In the genomic region with DNA sequence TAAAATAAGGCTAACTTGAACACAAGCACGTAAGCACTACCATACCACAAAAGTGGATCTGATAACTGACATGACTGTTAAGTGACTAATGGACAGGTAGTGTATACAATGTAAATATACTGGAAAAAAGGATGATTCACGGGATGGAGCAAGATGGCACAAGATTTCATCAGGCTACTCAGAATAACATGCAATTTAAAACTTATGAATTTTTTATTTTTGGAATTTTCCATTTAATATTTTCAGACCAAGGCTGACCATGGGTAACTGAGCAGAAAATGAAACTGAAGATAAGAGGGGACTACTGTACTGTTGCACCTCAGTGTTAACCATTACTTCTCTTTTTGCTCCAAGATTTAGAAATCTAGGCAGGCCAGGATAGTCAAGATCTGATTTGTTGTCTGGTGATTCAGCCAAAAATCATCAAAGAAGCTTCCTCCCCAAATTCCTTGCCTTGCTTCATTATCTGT, we compare ENCODE assay signal across 11 cellular contexts. TPM values are rescaled to one million over a fixed set of nuclear protein-coding genes. Genes with fewer than 3 reads are reported as not detected.
A peak's percentile ranks its signal among the peaks of the same experiment; 100 is the strongest.
DNase-seq lines count a peak whose midpoint lies in the region; ATAC-seq, FAIRE-seq and TF ChIP-seq lines count a peak whose summit lies in the region.
"Had no signal": no experiment of that assay in that cellular context is flagged by ENCODE, and none has a peak within 500 bp of the region (broad histone marks: within the 10 kb centered on the region; RNA-seq: fewer than 3 reads in every experiment).

No MANE protein-coding gene starts in this region.

- ATAC-seq in GM21529 (IDR thresholded peaks at IDR 0.05; ENCODE audit: unreplicated experiment) (peak; percentile 65), HG03354 (IDR thresholded peaks at IDR 0.05; ENCODE audit: poor library complexity, severe bottlenecking, unreplicated experiment) (no peak)

- TF ChIP-seq CTCF in AG10803 (conservative IDR thresholded peaks at IDR 0.05; ENCODE audit: low read length) (no peak), epithelial cell of esophagus (IDR thresholded peaks at IDR 0.05; ENCODE audit: insufficient read depth, low read depth, low read length, missing control alignments) (no peak), ovary (IDR thresholded peaks at IDR 0.05) (no peak), transverse colon (IDR thresholded peaks at IDR 0.05) (no peak)

- H3K4me1 ChIP-seq in ovary (ENCODE audit: insufficient read depth): no peaks in the 10 kb centered on the region
- no peaks in the 10 kb centered on the region for H3K4me1 ChIP-seq in transverse colon

- H3K4me3 ChIP-seq in AG10803 (ENCODE audit: low read length) (no peak overlapping the region), epithelial cell of esophagus (ENCODE audit: low read length) (no peak overlapping the region), ovary (no peak overlapping the region), transverse colon (no peak overlapping the region)

- DNase-seq in AG10803 (ENCODE audit: low read depth) (peak; percentile 64), HS-5 (ENCODE audit: low read depth) (peak; percentile 97), epithelial cell of esophagus (ENCODE audit: low read depth) (peak; percentile 95), GM12892 (ENCODE audit: insufficient read length) (no peak), ovary (no peak), transverse colon (no peak)
- DNase-seq: NCI-H82 had no signal

- intact Hi-C loops in ovary (cut with DNase I): no loop called here
- intact Hi-C loops in transverse colon (cut with DNase I; ENCODE audit: low total_unique reads): no loop called here

- no peak for FAIRE-seq in GM12892 (lab: Jason Lieb, UNC)
- FAIRE-seq: TTC549 had no signal

- no peak for TF ChIP-seq POLR2A in GM12892 (IDR thresholded peaks at IDR 0.05; ENCODE audit: low read depth, low read length)
- no peak for TF ChIP-seq POLR2A in ovary (IDR thresholded peaks at IDR 0.05)
- no peak for TF ChIP-seq POLR2A in transverse colon (IDR thresholded peaks at IDR 0.05)

- no peak overlapping the region for H3K27ac ChIP-seq in ovary
- H3K27ac ChIP-seq in transverse colon: no peak overlapping the region

- WGBS in ovary, 3 donors: 70 to 77% (median 74%) methylated on average over 2 of the region's 2 CpGs
- WGBS in transverse colon (ENCODE audit: low coverage in 1 of 2), 2 donors: 74 to 86% methylated on average over 2 of the region's 2 CpGs

- in situ Hi-C loops in transverse colon (cut with MboI; ENCODE audit: low pct_ligation_motif_present in 1 of 4, low pct_unique_long_range_greater_than_20kb in 1 of 4, low sequenced_read_pairs in 3 of 4): no loop called here

- no peak for TF ChIP-seq EP300 in ovary (IDR thresholded peaks at IDR 0.05)
- no peak for TF ChIP-seq EP300 in transverse colon (IDR thresholded peaks at IDR 0.05; ENCODE audit: low read depth)

- H3K36me3 ChIP-seq in ovary: no peaks in the 10 kb centered on the region
- H3K36me3 ChIP-seq in transverse colon: no peaks in the 10 kb centered on the region

- no peaks in the 10 kb centered on the region for H3K9me3 ChIP-seq in ovary
- no peaks in the 10 kb centered on the region for H3K9me3 ChIP-seq in transverse colon

- H3K27me3 ChIP-seq in ovary: no peaks in the 10 kb centered on the region
- no peaks in the 10 kb centered on the region for H3K27me3 ChIP-seq in transverse colon

RNA-seq across cellular contexts. Expression of gene TPBG, which starts 45.4 kb away (rescaled TPM):
- 2.8 TPM for polyA plus RNA-seq in GM12892 (2012; ENCODE audit: missing spikeins)
- total RNA-seq in ovary: 10 to 100 TPM in 1 of 7 donors, 1 to 10 TPM in 6; 3.8 to 34.7 (median 5.5) TPM
- polyA plus RNA-seq in ovary: 1 to 10 TPM; 4.1 to 9.0 TPM
- total RNA-seq in transverse colon: 10 to 100 TPM; 13.4 to 23.6 (median 19.3) TPM
- total RNA-seq: B cell had no signal

Comparison
In these comparisons a context has a peak if more than half of its experiments do, and no peak if none do; other contexts are left out.
1. DNase-seq: peak in AG10803 (single experiment), HS-5 (single experiment) and epithelial cell of esophagus (single experiment); none in GM12892 (single experiment), ovary (0 of 5) and transverse colon (single experiment).